In the genomic region with DNA sequence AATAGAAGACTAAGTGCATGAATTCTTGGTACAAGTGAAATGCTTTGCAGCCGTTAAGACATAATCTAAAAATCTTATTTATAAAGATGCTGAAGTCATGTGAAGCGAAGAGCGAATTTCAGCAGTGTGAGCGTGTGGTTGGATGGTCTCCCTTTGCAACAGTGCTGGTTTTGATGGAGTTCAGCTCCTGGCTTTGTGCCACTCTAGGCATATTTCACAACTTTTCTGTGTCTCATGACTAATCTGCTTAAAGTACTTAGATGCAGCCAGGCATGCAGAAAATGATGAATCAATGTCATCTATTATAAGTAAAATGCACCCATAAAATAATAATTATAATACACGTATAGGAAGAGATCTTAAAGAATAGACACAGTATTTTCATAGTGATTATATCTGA, we compare ENCODE assay signal across 16 cellular contexts.
DNase-seq lines count a peak whose midpoint lies in the region; ATAC-seq and TF ChIP-seq lines count a peak whose summit lies in the region.
"Had no signal": no experiment of that assay in that cellular context is flagged by ENCODE, and none has a peak within 500 bp of the region (broad histone marks: within the 10 kb centered on the region; RNA-seq: fewer than 3 reads in every experiment).

No MANE protein-coding gene starts in this region.

- H3K27me3 Mint-ChIP-seq in endodermal cell (ENCODE audit: insufficient read depth) = peaks cover 4% of the 10 kb centered on the region
- H3K27me3 Mint-ChIP-seq: CD8-positive, alpha-beta memory T cell had no signal

- no peaks in the 10 kb centered on the region for H3K27me3 ChIP-seq in endodermal cell (ENCODE audit: control insufficient read depth, insufficient read depth, low read length, poor library complexity, severe bottlenecking)

- H3K4me3 Mint-ChIP-seq in endodermal cell = no peak overlapping the region
- H3K4me3 Mint-ChIP-seq: CD8-positive, alpha-beta memory T cell; H9 had no signal

- H3K9ac ChIP-seq in endodermal cell (ENCODE audit: extremely low read depth, low read length, poor library complexity, severe bottlenecking) = no peak overlapping the region

- no peak overlapping the region for H3K4me3 ChIP-seq in endodermal cell (ENCODE audit: low read length)
- H3K4me3 ChIP-seq: A549, K562 had no signal

- DNase-seq in DMS79 treated with DMSO at 0.1 percent for 48 hours (lab: John Stamatoyannopoulos, UW) (peak; percentile 22), NCI-H510A treated with DMSO at 0.1 percent for 48 hours (lab: John Stamatoyannopoulos, UW) (peak; percentile 26), iris pigment epithelial cell (ENCODE audit: low read depth) (peak; percentile 6), HCEC 1CT (no peak), endodermal cell (no peak)
- DNase-seq: Caco-2; CD8-positive, alpha-beta memory T cell; DMS53; EL; GOT3; H9 had no signal

- 87 to 100% methylated on average over 3 to 4 of the region's 5 CpGs for WGBS in endodermal cell (ENCODE audit: insufficient coverage in 1 of 2, insufficient read length in 1 of 2), 2 experiments

- H3K4me1 Mint-ChIP-seq in endodermal cell = no peaks in the 10 kb centered on the region
- H3K4me1 Mint-ChIP-seq: CD8-positive, alpha-beta memory T cell; H9 had no signal

- no peak for TF ChIP-seq CTCF in endodermal cell (conservative IDR thresholded peaks at IDR 0.05)

- H3K27ac Mint-ChIP-seq in endodermal cell = no peak overlapping the region
- H3K27ac Mint-ChIP-seq: CD8-positive, alpha-beta memory T cell; H9 had no signal

- no peak overlapping the region for H3K27ac ChIP-seq in endodermal cell (ENCODE audit: low read depth, low read length)
- H3K27ac ChIP-seq: A549, HL-60 had no signal

- H3K9me3 ChIP-seq in endodermal cell (ENCODE audit: control insufficient read depth, low read length) = no peaks in the 10 kb centered on the region
- H3K9me3 ChIP-seq: A549, Caco-2 had no signal

- no peaks in the 10 kb centered on the region for H3K36me3 Mint-ChIP-seq in endodermal cell (ENCODE audit: low read depth)
- H3K36me3 Mint-ChIP-seq: CD8-positive, alpha-beta memory T cell had no signal

- no peaks in the 10 kb centered on the region for H3K9me3 Mint-ChIP-seq in endodermal cell
- H3K9me3 Mint-ChIP-seq: H9 had no signal

- no peaks in the 10 kb centered on the region for H3K4me1 ChIP-seq in endodermal cell (ENCODE audit: control insufficient read depth, insufficient read depth, low read length)
- H3K4me1 ChIP-seq: A549, Caco-2 had no signal

- ATAC-seq in GM21723 (IDR thresholded peaks at IDR 0.05; ENCODE audit: unreplicated experiment) (no peak), GM18519 (IDR thresholded peaks at IDR 0.05; ENCODE audit: low FRiP score, unreplicated experiment) (no peak)
- ATAC-seq: A549, K562 had no signal

- H3K36me3 ChIP-seq in endodermal cell (ENCODE audit: control insufficient read depth, insufficient read depth, low read length) = no peaks in the 10 kb centered on the region

Comparison
In these comparisons a context has a peak if more than half of its experiments do, and no peak if none do; other contexts are left out.
1. DNase-seq: peak in DMS79 treated with DMSO at 0.1 percent for 48 hours (single experiment), NCI-H510A treated with DMSO at 0.1 percent for 48 hours (single experiment) and iris pigment epithelial cell (single experiment); none in HCEC 1CT (single experiment) and endodermal cell (single experiment).